ENCODE assay signal across 8 cellular contexts in genomic region chr15:90955911-90956310, GRCh38. TPM values are rescaled to one million over a fixed set of nuclear protein-coding genes. Genes with fewer than 3 reads are reported as not detected.
DNase-seq lines count a peak whose midpoint lies in the region; ATAC-seq and TF ChIP-seq lines count a peak whose summit lies in the region.

No MANE protein-coding gene starts in this region.

- H3K9me3 Mint-ChIP-seq in T-cell: no peaks in the 10 kb centered on the region

- peak overlapping the region in 1 of 2 donors; percentile 22 for H3K27ac Mint-ChIP-seq in T-cell

- H3K4me1 Mint-ChIP-seq in T-cell: peaks cover 0 to 20% (median 16%) of the 10 kb centered on the region in 3 donors

- no peaks in the 10 kb centered on the region for H3K36me3 ChIP-seq in testis (ENCODE audit: low read depth, missing control alignments)

- intact Hi-C loops in left colon (cut with DNase I, micrococcal nuclease): loop anchor here in 1 of 2 donors (10.0 kb wide), 1 partner anchor 309 kb away; no protein-coding TSS in a partner anchor
- intact Hi-C loops in testis (cut with DNase I; ENCODE audit: low total_unique reads): no loop called here

- H3K4me3 ChIP-seq in testis: peak overlapping the region in 1 of 2 donors; percentile 76

- no peak for TF ChIP-seq CTCF in testis (IDR thresholded peaks at IDR 0.05)

- no peaks in the 10 kb centered on the region for H3K27me3 ChIP-seq in testis

- DNase-seq in COLO668 (lab: John Stamatoyannopoulos, UW; ENCODE audit: unreplicated experiment) (peak; percentile 51), HUDEP-2 (lab: John Stamatoyannopoulos, UW; ENCODE audit: unreplicated experiment in 76 of 76) (peak in 42 of 76 experiments; percentile 5 to 57 (median 22)), T-cell (no peak), left colon (peak; percentile 62 to 73), testis (no peak)

- ATAC-seq in T-cell (replicated peaks in 1 of 4) (no peak), left colon (peak; percentile 20), GM21723 (IDR thresholded peaks at IDR 0.05; ENCODE audit: unreplicated experiment) (no peak), HG02970 (IDR thresholded peaks at IDR 0.05; ENCODE audit: low FRiP score, unreplicated experiment) (no peak), HG03045 (IDR thresholded peaks at IDR 0.05; ENCODE audit: unreplicated experiment) (no peak)

- H3K4me3 Mint-ChIP-seq in T-cell: peak overlapping the region; percentile 77 to 86 (median 85)

- peaks cover 19% of the 10 kb centered on the region for H3K36me3 Mint-ChIP-seq in T-cell

- no peaks in the 10 kb centered on the region for H3K9me3 ChIP-seq in testis

- CTCF ChIA-PET in T-cell (lab: Charles Lee): interaction anchor here (0.6 to 3.9 kb wide), 17 partner anchors 10 to 1521 kb away, joined by 3 to 27 read pairs (median 5); partner anchors contain the start of genes HDDC3 (in 2 of the 2) and UNC45A (in 1 of the 2)

- no peaks in the 10 kb centered on the region for H3K27me3 Mint-ChIP-seq in T-cell

- peaks cover 19% of the 10 kb centered on the region for H3K4me1 ChIP-seq in testis

- H3K27ac ChIP-seq in testis: no peak overlapping the region

- 19 to 68% methylated on average over 9 of the region's 9 CpGs for WGBS in testis, 2 donors

- POLR2A ChIA-PET in T-cell (lab: Charles Lee): no interaction called here

- no peak for TF ChIP-seq POLR2A in testis (IDR thresholded peaks at IDR 0.05)

RNA-seq across cellular contexts. Expression of gene RCCD1, which starts 1.2 kb away (rescaled TPM):
- 10 to 100 TPM in 3 of 5 donors, 1 to 10 TPM in 2; 5.7 to 21.2 (median 15.8) TPM for total RNA-seq in T-cell
- 10 to 100 TPM; 15.3 to 17.1 TPM for total RNA-seq in left colon
- 10 to 100 TPM; 17.5 TPM for total RNA-seq in testis
- polyA plus RNA-seq in testis (ENCODE audit: insufficient read depth, low read depth, low replicate concordance): 21.1 TPM

RNA-seq across cellular contexts. Expression of gene UNC45A, which starts 20.8 kb away (rescaled TPM):
- 10 to 100 TPM; 39.4 to 80.3 (median 72.2) TPM for total RNA-seq in T-cell
- total RNA-seq in left colon: 10 to 100 TPM; 53.0 to 58.1 TPM
- 10 to 100 TPM; 48.9 to 56.9 TPM for total RNA-seq in testis
- 59.6 TPM for polyA plus RNA-seq in testis (ENCODE audit: insufficient read depth, low read depth, low replicate concordance)

RNA-seq across cellular contexts. Expression of gene HDDC3, which starts 23.6 kb away (rescaled TPM):
- 10 to 100 TPM; 14.4 to 28.6 (median 26.2) TPM for total RNA-seq in T-cell
- 10 to 100 TPM; 17.3 to 17.5 TPM for total RNA-seq in left colon
- 10 to 100 TPM; 16.7 to 18.3 TPM for total RNA-seq in testis
- polyA plus RNA-seq in testis (ENCODE audit: insufficient read depth, low read depth, low replicate concordance): 12.1 TPM

RNA-seq across cellular contexts. Expression of gene PRC1, which starts 38.4 kb away (rescaled TPM):
- total RNA-seq in T-cell (10 to 100 TPM in 2 of 5 donors, 1 to 10 TPM in 3; 4.7 to 25.9 (median 6.8) TPM), left colon (10 to 100 TPM; 13.8 to 31.7 TPM), testis (100 to 1,000 TPM in 1 of 2 donors, 10 to 100 TPM in 1; 74.3 to 104 TPM)
- 111 TPM for polyA plus RNA-seq in testis (ENCODE audit: insufficient read depth, low read depth, low replicate concordance)

RNA-seq across cellular contexts. Expression of gene MAN2A2, which starts 52.8 kb away (rescaled TPM):
- total RNA-seq in T-cell (100 to 1,000 TPM; 119 to 158 (median 142) TPM), left colon (10 to 100 TPM; 48.4 to 63.7 TPM), testis (100 to 1,000 TPM; 128 to 151 TPM)
- 101 TPM for polyA plus RNA-seq in testis (ENCODE audit: insufficient read depth, low read depth, low replicate concordance)

Comparison
In these comparisons a context has a peak if more than half of its experiments do, and no peak if none do; other contexts are left out.
1. DNase-seq: peak in COLO668 (single experiment), HUDEP-2 (42 of 76) and left colon (2 of 2); none in T-cell (0 of 34) and testis (single experiment).